ENCODE assay signal across 9 cellular contexts in genomic region chr1:20508411-20508771, GRCh38. TPM values are rescaled to one million over a fixed set of nuclear protein-coding genes. Genes with fewer than 3 reads are reported as not detected.
DNase-seq lines count a peak whose midpoint lies in the region; ATAC-seq, FAIRE-seq and TF ChIP-seq lines count a peak whose summit lies in the region.
"Had no signal": no experiment of that assay in that cellular context is flagged by ENCODE, and none has a peak within 500 bp of the region (broad histone marks: within the 10 kb centered on the region; RNA-seq: fewer than 3 reads in every experiment).

No MANE protein-coding gene starts in this region.

- no peaks in the 10 kb centered on the region for H3K36me3 ChIP-seq in CD8-positive, alpha-beta T cell (ENCODE audit: insufficient read depth, low read length)
- H3K36me3 ChIP-seq in PC-9 (ENCODE audit: low read depth), result no peaks in the 10 kb centered on the region
- peaks cover 0 to 3% of the 10 kb centered on the region in 2 experiments for H3K36me3 ChIP-seq in endothelial cell of umbilical vein (ENCODE audit: control insufficient read depth in 2 of 2, extremely low read depth in 1 of 2, insufficient read depth in 2 of 2, low read length in 2 of 2)
- peaks cover 10% of the 10 kb centered on the region for H3K36me3 ChIP-seq in neutrophil

- H3K27ac ChIP-seq in CD8-positive, alpha-beta T cell (ENCODE audit: low read depth, low read length), result peak overlapping the region; percentile 99
- H3K27ac ChIP-seq in PC-9 (no peak overlapping the region), endothelial cell of umbilical vein (ENCODE audit: insufficient read depth, low read depth, low read length) (peak overlapping the region; percentile 80), neutrophil (peak overlapping the region; percentile 77)

- H2AFZ ChIP-seq in PC-9 (peak overlapping the region; percentile 90), endothelial cell of umbilical vein (ENCODE audit: low read depth, low read length) (peak overlapping the region; percentile 99)

- no peak for ATAC-seq in CD8-positive, alpha-beta T cell
- ATAC-seq in GM21423 (IDR thresholded peaks at IDR 0.05; ENCODE audit: unreplicated experiment), result no peak

- H3K9ac ChIP-seq in endothelial cell of umbilical vein (replicated peaks; ENCODE audit: extremely low read depth, insufficient read depth, low read length), result peak overlapping the region; percentile 80

- intact Hi-C loops in CD8-positive, alpha-beta T cell (cut with DNase I, micrococcal nuclease), result loop anchor here (1.0 to 5.0 kb wide), 8 partner anchors 22 to 1944 kb away; partner anchors contain the start of genes PINK1 (in 2 of the 2), CAMK2N1 (in 1 of the 2), DDOST (in 1 of the 2) and ECE1 (in 1 of the 2)
- intact Hi-C loops in PC-9 (cut with micrococcal nuclease; ENCODE audit: unreplicated experiment) (no loop called here), endothelial cell of umbilical vein (cut with micrococcal nuclease) (loop anchor here (1.0 to 5.0 kb wide), 3 partner anchors 14 to 124 kb away; partner anchors contain the start of gene PINK1)

- BruUV-seq in PC-9 (replicated peaks; lab: Mats Ljungman, UMichigan) (TSS peak; percentile 85), endothelial cell of umbilical vein (replicated peaks; lab: Mats Ljungman, UMichigan) (TSS peak; percentile 96)

- no peak for TF ChIP-seq POLR2A in endothelial cell of umbilical vein (IDR thresholded peaks at IDR 0.05; ENCODE audit: low read depth, low read length)

- H3K4me3 ChIP-seq in CD8-positive, alpha-beta T cell (ENCODE audit: low read depth, low read length), result peak overlapping the region; percentile 99
- H3K4me3 ChIP-seq in PC-9 (peak overlapping the region; percentile 94), endothelial cell of umbilical vein (replicated peaks in 1 of 3; ENCODE audit: insufficient read depth in 1 of 3, low read depth in 1 of 3, low read length in 3 of 3) (peak overlapping the region; percentile 70 to 94 (median 94)), neutrophil (ENCODE audit: low read depth in 1 of 2, low read length in 1 of 2) (peak overlapping the region; percentile 70 to 86)

- CTCF ChIA-PET in CD8-positive, alpha-beta T cell (lab: Charles Lee), result interaction anchor here (0.6 kb wide), 1 partner anchor 14 kb away, joined by 5 read pairs; no protein-coding TSS in a partner anchor
- CTCF ChIA-PET in PC-9 (lab: Charles Lee) (no interaction called here), endothelial cell of umbilical vein (lab: Charles Lee) (interaction anchor here (1.0 to 1.8 kb wide), 2 partner anchors 14 to 67 kb away, joined by 3 to 9 read pairs; no protein-coding TSS in a partner anchor)

- no peaks in the 10 kb centered on the region for H3K27me3 ChIP-seq in CD8-positive, alpha-beta T cell (ENCODE audit: insufficient read depth, low read length)
- H3K27me3 ChIP-seq in PC-9 (ENCODE audit: insufficient read depth, low read depth) (no peaks in the 10 kb centered on the region), endothelial cell of umbilical vein (ENCODE audit: control insufficient read depth in 2 of 2, insufficient read depth in 2 of 2, low read length in 2 of 2) (peaks cover 2 to 3% of the 10 kb centered on the region in 2 experiments), neutrophil (peaks cover 49% of the 10 kb centered on the region)

- peaks cover 18% of the 10 kb centered on the region for H3K36me3 Mint-ChIP-seq in CD8-positive, alpha-beta T cell

- POLR2A ChIA-PET in CD8-positive, alpha-beta T cell (lab: Charles Lee), result interaction anchor here (1.0 to 2.0 kb wide), 3 partner anchors 14 to 24 kb away, joined by 3 to 6 read pairs (median 3); partner anchors contain the start of gene CAMK2N1
- POLR2A ChIA-PET in PC-9 (lab: Charles Lee; ENCODE audit: unreplicated experiment), result no interaction called here
- POLR2A ChIA-PET in endothelial cell of umbilical vein (lab: Charles Lee), result no interaction called here

- H3K27ac Mint-ChIP-seq in CD8-positive, alpha-beta T cell, result peak overlapping the region; percentile 97

- no peak for FAIRE-seq in endothelial cell of umbilical vein (lab: Jason Lieb, UNC)
- FAIRE-seq: RCC 7860 had no signal

- H3K9me2 ChIP-seq in PC-9 (ENCODE audit: insufficient read depth), result no peaks in the 10 kb centered on the region; the same call in 1 of the 2 replicates

- H3K79me2 ChIP-seq in PC-9 (ENCODE audit: low read depth), result peaks cover 40% of the 10 kb centered on the region
- peaks cover 33% of the 10 kb centered on the region for H3K79me2 ChIP-seq in endothelial cell of umbilical vein (ENCODE audit: control insufficient read depth, insufficient read depth, low read length)

- TF ChIP-seq CTCF in CD8-positive, alpha-beta T cell (IDR thresholded peaks at IDR 0.05), result no peak
- TF ChIP-seq CTCF in PC-9 (conservative IDR thresholded peaks at IDR 0.05) (no peak), endothelial cell of umbilical vein (IDR thresholded peaks at IDR 0.05; ENCODE audit: extremely low read depth in 1 of 2, insufficient read depth in 1 of 2, low read depth in 1 of 2, low read length in 2 of 2) (no peak), neutrophil (IDR thresholded peaks at IDR 0.05) (no peak)

- H3K9me3 ChIP-seq in CD8-positive, alpha-beta T cell (ENCODE audit: low read length), result no peaks in the 10 kb centered on the region
- no peaks in the 10 kb centered on the region for H3K9me3 ChIP-seq in PC-9 (ENCODE audit: insufficient read depth, low read depth)
- no peaks in the 10 kb centered on the region for H3K9me3 ChIP-seq in endothelial cell of umbilical vein (replicated peaks; ENCODE audit: control insufficient read depth, insufficient read depth, low read length)
- no peaks in the 10 kb centered on the region for H3K9me3 ChIP-seq in neutrophil

- dilution Hi-C loops in endothelial cell of umbilical vein (cut with MboI; ENCODE audit: extremely low pct_ligation_motif_present, low sequenced_read_pairs), result no loop called here

- no peak for DNase-seq in CD8-positive, alpha-beta T cell
- DNase-seq in PC-9 (no peak), endothelial cell of umbilical vein (ENCODE audit: low read depth, low spot score) (no peak), Kasumi-1 (lab: John Stamatoyannopoulos, UW) (no peak), NCI-H2171 (lab: John Stamatoyannopoulos, UW) (no peak), SIG-M5 (lab: John Stamatoyannopoulos, UW) (no peak)

- H3F3A ChIP-seq in PC-9 (ENCODE audit: insufficient read depth, low read depth), result peaks cover 18% of the 10 kb centered on the region; the same call in 1 of the 2 replicates

- peaks cover 8% of the 10 kb centered on the region for H3K27me3 Mint-ChIP-seq in CD8-positive, alpha-beta T cell (ENCODE audit: low read depth)

- H4K20me1 ChIP-seq in PC-9 (ENCODE audit: insufficient read depth) (no peaks in the 10 kb centered on the region), endothelial cell of umbilical vein (replicated peaks; ENCODE audit: control insufficient read depth, extremely low read depth, insufficient read depth, low read length) (no peaks in the 10 kb centered on the region)

- H3K4me2 ChIP-seq in PC-9, result peak overlapping the region; percentile 85
- H3K4me2 ChIP-seq in endothelial cell of umbilical vein (ENCODE audit: insufficient read depth, low read length), result peak overlapping the region; percentile 88

- peaks cover 32% of the 10 kb centered on the region for H3K4me1 ChIP-seq in CD8-positive, alpha-beta T cell (ENCODE audit: insufficient read depth, low read length)
- peaks cover 20% of the 10 kb centered on the region for H3K4me1 ChIP-seq in PC-9 (replicated peaks; ENCODE audit: insufficient read depth)
- H3K4me1 ChIP-seq in endothelial cell of umbilical vein (ENCODE audit: control insufficient read depth, extremely low read depth, insufficient read depth, low read length), result peaks cover 11% of the 10 kb centered on the region
- H3K4me1 ChIP-seq in neutrophil (ENCODE audit: control insufficient read depth in 1 of 2, insufficient read depth in 1 of 2, low read depth in 1 of 2, low read length in 1 of 2), result peaks cover 12 to 15% of the 10 kb centered on the region in 2 experiments

- peak overlapping the region; percentile 87 for H3K4me3 Mint-ChIP-seq in CD8-positive, alpha-beta T cell

- peaks cover 28% of the 10 kb centered on the region for H3K4me1 Mint-ChIP-seq in CD8-positive, alpha-beta T cell (ENCODE audit: low read depth)

- H3K9me1 ChIP-seq in endothelial cell of umbilical vein (replicated peaks; ENCODE audit: control insufficient read depth, extremely low read depth, insufficient read depth, low read length), result no peaks in the 10 kb centered on the region

- no peaks in the 10 kb centered on the region for H3K9me3 Mint-ChIP-seq in CD8-positive, alpha-beta T cell

RNA-seq across cellular contexts. Expression of gene MUL1, which starts 0.4 kb away (rescaled TPM):
- 10 to 100 TPM; 19.7 to 22.5 TPM for total RNA-seq in CD8-positive, alpha-beta T cell
- total RNA-seq in PC-9 (2021), result 21.9 and 22.8 TPM in 2 replicates
- total RNA-seq in endothelial cell of umbilical vein, result 23.9 and 28.3 TPM in 2 replicates
- 29.5 and 31.8 TPM in 2 replicates for polyA plus RNA-seq in endothelial cell of umbilical vein
- polyA plus RNA-seq in endothelial cell of umbilical vein (2011; cell fraction: cytosol; rRNA removed), result 26.0 and 26.1 TPM in 2 replicates
- polyA plus RNA-seq in endothelial cell of umbilical vein (2011; cell fraction: nucleus; rRNA removed), result 14.5 TPM in 2 replicates
- polyA plus RNA-seq in endothelial cell of umbilical vein (2012), result 19.8 and 20.7 TPM in 2 replicates
- 33.6 and 36.8 TPM in 2 replicates for polyA minus RNA-seq in endothelial cell of umbilical vein
- 17.4 TPM for polyA minus RNA-seq in endothelial cell of umbilical vein (2011; cell fraction: cytosol; rRNA and poly(A)+ RNA removed)
- 9.6 and 11.0 TPM in 2 replicates for polyA minus RNA-seq in endothelial cell of umbilical vein (2011; cell fraction: nucleus; rRNA and poly(A)+ RNA removed)

RNA-seq across cellular contexts. Expression of gene CAMK2N1, which starts 22.4 kb away (rescaled TPM):
- 1 to 10 TPM; 6.6 to 8.4 TPM for total RNA-seq in CD8-positive, alpha-beta T cell
- total RNA-seq in PC-9 (2021) (34.9 and 44.6 TPM in 2 replicates), endothelial cell of umbilical vein (11.9 and 18.3 TPM in 2 replicates)
- polyA plus RNA-seq in endothelial cell of umbilical vein, result 3.1 and 3.3 TPM in 2 replicates
- 5.3 and 6.6 TPM in 2 replicates for polyA plus RNA-seq in endothelial cell of umbilical vein (2011; cell fraction: cytosol; rRNA removed)
- polyA plus RNA-seq in endothelial cell of umbilical vein (2011; cell fraction: nucleus; rRNA removed), result 2.0 and 2.1 TPM in 2 replicates
- 5.9 and 7.7 TPM in 2 replicates for polyA plus RNA-seq in endothelial cell of umbilical vein (2012)
- 2.4 and 4.4 TPM in 2 replicates for polyA minus RNA-seq in endothelial cell of umbilical vein
- not detected for polyA minus RNA-seq in endothelial cell of umbilical vein (2011; cell fraction: cytosol; rRNA and poly(A)+ RNA removed)
- polyA minus RNA-seq in endothelial cell of umbilical vein (2011; cell fraction: nucleus; rRNA and poly(A)+ RNA removed), result 1.8 and 2.1 TPM in 2 replicates

RNA-seq across cellular contexts. Expression of gene FAM43B, which starts 44.0 kb away (rescaled TPM):
- total RNA-seq in CD8-positive, alpha-beta T cell, result not detected
- total RNA-seq in PC-9 (2021) (not detected in 2 replicates), endothelial cell of umbilical vein (not detected in 2 replicates)
- not detected in 2 replicates for polyA plus RNA-seq in endothelial cell of umbilical vein
- not detected in 2 replicates for polyA plus RNA-seq in endothelial cell of umbilical vein (2011; cell fraction: cytosol; rRNA removed)
- polyA plus RNA-seq in endothelial cell of umbilical vein (2011; cell fraction: nucleus; rRNA removed), result not detected in 2 replicates
- polyA plus RNA-seq in endothelial cell of umbilical vein (2012), result not detected in 2 replicates
- polyA minus RNA-seq in endothelial cell of umbilical vein, result not detected in 2 replicates
- polyA minus RNA-seq in endothelial cell of umbilical vein (2011; cell fraction: cytosol; rRNA and poly(A)+ RNA removed), result not detected
- polyA minus RNA-seq in endothelial cell of umbilical vein (2011; cell fraction: nucleus; rRNA and poly(A)+ RNA removed), result not detected in 2 replicates
